8 cellular contexts compared by ENCODE assay signal in the genomic region with DNA sequence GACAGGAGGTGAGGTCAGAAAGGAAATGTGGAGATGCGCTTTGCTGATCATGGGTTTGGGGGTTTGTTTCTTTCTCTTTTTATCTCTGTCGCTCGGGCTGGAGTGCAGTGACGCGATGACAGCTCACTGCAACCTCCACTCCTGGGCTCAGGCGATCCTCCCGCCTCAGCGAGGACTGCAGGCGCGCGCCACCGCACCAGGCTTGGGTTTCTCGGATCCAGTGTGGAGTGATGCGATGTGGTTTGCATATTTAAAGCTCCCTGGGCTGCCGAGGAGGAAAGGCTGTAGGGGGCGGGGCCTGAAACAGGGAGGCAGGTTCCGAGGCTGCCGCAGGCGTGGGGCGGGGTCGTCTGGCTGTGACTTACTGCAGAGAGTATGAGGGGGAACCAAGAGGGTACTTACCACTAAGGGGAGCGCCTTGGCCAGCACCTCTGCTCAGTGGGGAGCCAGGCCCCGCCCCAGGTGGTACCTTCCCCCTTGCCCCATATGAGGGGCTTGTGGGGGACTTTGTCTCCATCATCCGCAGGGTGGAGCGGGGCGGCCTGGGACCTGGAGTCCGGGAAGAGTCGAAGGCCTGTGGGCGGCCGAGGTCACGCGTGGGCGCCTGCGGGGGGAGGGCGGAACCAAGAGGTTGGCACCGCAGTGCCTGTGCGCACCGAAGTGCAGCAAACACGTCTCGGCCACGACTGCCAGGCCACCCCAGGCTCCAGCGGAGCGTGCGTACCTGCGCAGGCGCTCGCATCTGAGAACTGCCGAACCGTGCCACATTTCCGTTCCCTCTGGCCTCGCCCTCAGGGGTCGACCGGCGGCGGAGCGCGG. TPM values are rescaled to one million over a fixed set of nuclear protein-coding genes. Genes with fewer than 3 reads are reported as not detected.
DNase-seq lines count a peak whose midpoint lies in the region; ATAC-seq and TF ChIP-seq lines count a peak whose summit lies in the region.

No MANE protein-coding gene starts in this region.

- no TSS peak for BruUV-seq in Calu3 (replicated peaks; lab: Mats Ljungman, UMichigan)

- peak overlapping the region in 7 of 8 donors; percentile 4 to 62 (median 22) for H3K4me3 ChIP-seq in spleen

- H3K9me3 Mint-ChIP-seq in activated CD4-positive, alpha-beta memory T cell treated with anti-CD3 and anti-CD28 coated beads for 36 hours: no peaks in the 10 kb centered on the region
- H3K9me3 Mint-ChIP-seq in Calu3 (ENCODE audit: low read depth, unreplicated experiment): no peaks in the 10 kb centered on the region

- 15 to 38% (median 21%) methylated on average over 33 to 57 of the region's 57 CpGs for WGBS in spleen, 5 donors

- no peak overlapping the region for H3K27ac Mint-ChIP-seq in activated CD4-positive, alpha-beta memory T cell treated with anti-CD3 and anti-CD28 coated beads for 36 hours
- no peak overlapping the region for H3K27ac Mint-ChIP-seq in Calu3 (ENCODE audit: unreplicated experiment)

- H3K4me1 Mint-ChIP-seq in activated CD4-positive, alpha-beta memory T cell treated with anti-CD3 and anti-CD28 coated beads for 36 hours (ENCODE audit: low read depth): peaks cover 37% of the 10 kb centered on the region
- peaks cover 40% of the 10 kb centered on the region for H3K4me1 Mint-ChIP-seq in Calu3 (ENCODE audit: low read depth, unreplicated experiment)

- no peaks in the 10 kb centered on the region for H3K27me3 Mint-ChIP-seq in activated CD4-positive, alpha-beta memory T cell treated with anti-CD3 and anti-CD28 coated beads for 36 hours
- no peaks in the 10 kb centered on the region for H3K27me3 Mint-ChIP-seq in Calu3 (ENCODE audit: unreplicated experiment)

- TF ChIP-seq CTCF in GM10248 (IDR thresholded peaks at IDR 0.05; ENCODE audit: control extremely low read depth, extremely low read depth, low read depth, missing control alignments) (no peak), spleen (IDR thresholded peaks at IDR 0.05 in 8 of 11, conservative IDR thresholded peaks at IDR 0.05 in 3 of 11) (no peak), Calu3 (IDR thresholded peaks at IDR 0.05; ENCODE audit: unreplicated experiment) (no peak)

- H3K36me3 ChIP-seq in spleen: no peaks in the 10 kb centered on the region

- TF ChIP-seq POLR2A in spleen (IDR thresholded peaks at IDR 0.05): no peak

- CTCF ChIA-PET in GM10248 (lab: Yijun Ruan, JAX) (interaction anchor here (1.1 to 18.3 kb wide), 6 partner anchors 9 to 151 kb away, joined by 4 to 231 read pairs (median 7); a partner anchor contains a TSS), Calu3 (lab: Charles Lee) (interaction anchor here (0.6 to 0.7 kb wide), 2 partner anchors 39 to 119 kb away, joined by 3 to 4 read pairs; a partner anchor contains a TSS)
- CTCF ChIA-PET in activated CD4-positive, alpha-beta memory T cell treated with anti-CD3 and anti-CD28 coated beads for 36 hours (lab: Charles Lee): interaction anchor here (1.3 to 2.5 kb wide), 2 partner anchors 15 to 23 kb away, joined by 4 to 11 read pairs; no protein-coding TSS in a partner anchor

- peak overlapping the region; percentile 36 to 89 (median 82) for H3K27ac ChIP-seq in spleen

- H3K27me3 ChIP-seq in spleen (replicated peaks in 1 of 7): peaks cover 0 to 8% (median 0%) of the 10 kb centered on the region in 7 donors

- intact Hi-C loops in activated CD4-positive, alpha-beta memory T cell treated with anti-CD3 and anti-CD28 coated beads for 36 hours (cut with micrococcal nuclease): no loop called here
- intact Hi-C loops in spleen (cut with DNase I; ENCODE audit: low total_unique reads) (no loop called here), Calu3 (cut with micrococcal nuclease; ENCODE audit: unreplicated experiment) (no loop called here)

- peak; percentile 44 for ATAC-seq in HG02763 (IDR thresholded peaks at IDR 0.05; ENCODE audit: unreplicated experiment)
- ATAC-seq in esophagus mucosa: peak; percentile 26
- ATAC-seq in HG02588 (IDR thresholded peaks at IDR 0.05; ENCODE audit: unreplicated experiment): no peak
- ATAC-seq in HG02571 (IDR thresholded peaks at IDR 0.05; ENCODE audit: unreplicated experiment): no peak

- peak overlapping the region; percentile 60 for H3K4me3 Mint-ChIP-seq in activated CD4-positive, alpha-beta memory T cell treated with anti-CD3 and anti-CD28 coated beads for 36 hours
- H3K4me3 Mint-ChIP-seq in Calu3 (ENCODE audit: low read depth, unreplicated experiment): no peak overlapping the region

- POLR2A ChIA-PET in GM10248 (lab: Yijun Ruan, JAX): no interaction called here
- POLR2A ChIA-PET in activated CD4-positive, alpha-beta memory T cell treated with anti-CD3 and anti-CD28 coated beads for 36 hours (lab: Charles Lee): no interaction called here

- peaks cover 20 to 72% (median 60%) of the 10 kb centered on the region in 6 donors for H3K4me1 ChIP-seq in spleen

- peak; percentile 71 for DNase-seq in GM10248 (ENCODE audit: extremely low spot score)
- DNase-seq in activated CD4-positive, alpha-beta memory T cell treated with anti-CD3 and anti-CD28 coated beads for 36 hours: peak; percentile 63
- DNase-seq in spleen: peak; percentile 94
- DNase-seq in Calu3: no peak

- H3K36me3 Mint-ChIP-seq in activated CD4-positive, alpha-beta memory T cell treated with anti-CD3 and anti-CD28 coated beads for 36 hours: no peaks in the 10 kb centered on the region
- H3K36me3 Mint-ChIP-seq in Calu3 (ENCODE audit: insufficient read depth, unreplicated experiment): peaks cover 26% of the 10 kb centered on the region

- H3K9me3 ChIP-seq in spleen: no peaks in the 10 kb centered on the region

RNA-seq across cellular contexts. Expression of a gene that starts 12.7 kb away (rescaled TPM):
- 10 to 100 TPM; 56.3 to 57.7 TPM for total RNA-seq in activated CD4-positive, alpha-beta memory T cell treated with anti-CD3 and anti-CD28 coated beads for 36 hours
- total RNA-seq in esophagus mucosa: 33.5 TPM
- 10 to 100 TPM; 22.6 to 34.4 (median 28.3) TPM for total RNA-seq in spleen
- 10 to 100 TPM; 14.9 to 32.2 (median 20.6) TPM for polyA plus RNA-seq in spleen
- 31.6 and 44.1 TPM in 2 replicates for total RNA-seq in Calu3 (2022)

RNA-seq across cellular contexts. Expression of a gene that starts 28.3 kb away (rescaled TPM):
- total RNA-seq in activated CD4-positive, alpha-beta memory T cell treated with anti-CD3 and anti-CD28 coated beads for 36 hours: 10 to 100 TPM; 41.6 to 45.6 TPM
- 23.7 TPM for total RNA-seq in esophagus mucosa
- 10 to 100 TPM; 42.1 to 95.6 (median 68.1) TPM for total RNA-seq in spleen
- 10 to 100 TPM in 2 of 3 donors, 1 to 10 TPM in 1; 9.9 to 37.9 (median 20.0) TPM for polyA plus RNA-seq in spleen
- 136 and 143 TPM in 2 replicates for total RNA-seq in Calu3 (2022)

Comparison
In these comparisons a context has a peak if more than half of its experiments do, and no peak if none do; other contexts are left out.
1. ATAC-seq: peak in HG02763 (single experiment) and esophagus mucosa (single experiment); none in HG02588 (single experiment) and HG02571 (single experiment).